27 cellular contexts compared by ENCODE assay signal in the genomic region with DNA sequence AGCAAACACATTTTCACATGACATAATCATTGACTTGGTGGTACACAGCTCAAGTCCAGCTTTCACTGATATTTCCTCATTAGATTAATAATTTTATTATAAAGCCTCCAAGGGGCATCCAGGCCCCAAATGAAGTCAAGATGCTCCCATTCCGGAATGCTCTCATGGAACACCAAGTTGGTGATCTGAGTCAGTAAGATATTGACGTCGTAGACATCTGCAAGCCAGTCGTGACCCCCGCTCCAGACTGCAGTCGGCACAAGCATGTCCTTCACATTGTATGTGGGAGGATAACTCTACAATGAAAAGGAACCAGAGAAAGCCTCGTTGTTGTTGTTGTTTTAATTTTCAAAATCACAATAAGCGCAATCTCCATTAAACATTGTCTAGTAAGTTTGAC. TPM values are rescaled to one million over a fixed set of nuclear protein-coding genes. Genes with fewer than 3 reads are reported as not detected.
"Had no signal": no experiment of that assay in that cellular context is flagged by ENCODE, and none has a peak within 500 bp of the region (broad histone marks: within the 10 kb centered on the region; RNA-seq: fewer than 3 reads in every experiment).

No MANE protein-coding gene starts in this region.

- H3K36me3 ChIP-seq: neutrophil, pancreas, transverse colon, uterus had no signal

- DNase-seq: cerebellar nuclear complex; effector CD8-positive, alpha-beta T cell; endodermal cell; kidney; left cardiac atrium; left lung; mesenchymal stem cell; mucosa of descending colon; naive B cell; pancreas; right lobe of liver; small intestine; stimulated activated CD4-positive, alpha-beta T cell treated with anti-CD3 and anti-CD28 coated beads, Interleukin-12 subunit alpha, Interleukin-12 subunit beta, amount 100 ng/mL, for 4 hours; stimulated activated CD4-positive, alpha-beta T cell treated with anti-CD3 and anti-CD28 coated beads, Interleukin-1b, Interleukin-23, amount 100 ng/mL, for 48 hours; stimulated activated CD4-positive, alpha-beta T cell treated with anti-CD3 and anti-CD28 coated beads, Interleukin-4, amount 100 ng/mL, for 1 hour; stimulated activated naive CD4-positive, alpha-beta T cell treated with Interleukin-2 at 50 U/mL for 16 hours; stomach; transverse colon; upper lobe of right lung; uterus had no signal

- H3K4me3 ChIP-seq: left lung, mucosa of descending colon, pancreas, right lobe of liver, stomach, transverse colon, upper lobe of right lung, uterus had no signal

- H3K27me3 ChIP-seq: pancreas, right lobe of liver, upper lobe of right lung, uterus had no signal

- H3K27ac ChIP-seq: epithelial cell of prostate, left lung, neutrophil, pancreas, right lobe of liver, stomach, transverse colon, upper lobe of right lung, uterus had no signal

- H3K4me1 ChIP-seq: uterus had no signal

- H3K9me3 ChIP-seq: left lung, mucosa of descending colon, neutrophil, pancreas, right lobe of liver, stomach, transverse colon, upper lobe of right lung, uterus had no signal

RNA-seq across cellular contexts. Expression of a gene that starts 7.6 kb away (rescaled TPM):
- total RNA-seq: endodermal cell; glomerular endothelial cell; mesothelial cell of epicardium; natural killer cell treated with Interleukin-12 subunit alpha and Interleukin-12 subunit beta and Interleukin-15 and Interleukin-18, amount 100 ng/mL, for 72 hours; neural crest cell; progenitor cell of endocrine pancreas had no signal
